Comparison of ENCODE assay signal across 8 cellular contexts in genomic region chr20:32789896-32790750, GRCh38. TPM values are rescaled to one million over a fixed set of nuclear protein-coding genes. Genes with fewer than 3 reads are reported as not detected.
DNase-seq lines count a peak whose midpoint lies in the region; ATAC-seq and TF ChIP-seq lines count a peak whose summit lies in the region.

No MANE protein-coding gene starts in this region.

- ATAC-seq in GM18502 (IDR thresholded peaks at IDR 0.05; ENCODE audit: poor library complexity, unreplicated experiment): peak; percentile 60
- peak; percentile 84 for ATAC-seq in activated T-helper 17 cell treated with anti-CD3 and anti-CD28 coated beads, Interleukin-2, amount 50 U/mL, for 72 hours (replicated peaks)
- ATAC-seq in omental fat pad (ENCODE audit: low FRiP score): peak; percentile 67

- no peaks in the 10 kb centered on the region for H3K27me3 ChIP-seq in testis

- H3K27ac ChIP-seq in RWPE1 (no peak overlapping the region), testis (no peak overlapping the region)

- H3K36me3 ChIP-seq in testis (ENCODE audit: low read depth, missing control alignments): no peaks in the 10 kb centered on the region

- no peaks in the 10 kb centered on the region for H3K27me3 Mint-ChIP-seq in activated T-helper 17 cell treated with anti-CD3 and anti-CD28 coated beads, Interleukin-2, amount 50 U/mL, for 72 hours

- peak; percentile 100 for TF ChIP-seq CTCF in RWPE1 (conservative IDR thresholded peaks at IDR 0.05; ENCODE audit: low read depth)
- TF ChIP-seq CTCF in foreskin fibroblast (IDR thresholded peaks at IDR 0.05; ENCODE audit: low read depth, low read length): peak; percentile 100
- peak in 2 of 3 donors; percentile 87 to 88 for TF ChIP-seq CTCF in omental fat pad (IDR thresholded peaks at IDR 0.05)
- peak; percentile 96 to 99 (median 97) for TF ChIP-seq CTCF in testis (IDR thresholded peaks at IDR 0.05)

- H3K4me1 Mint-ChIP-seq in activated T-helper 17 cell treated with anti-CD3 and anti-CD28 coated beads, Interleukin-2, amount 50 U/mL, for 72 hours: peaks cover 12% of the 10 kb centered on the region

- in situ Hi-C loops in ACHN (cut with HindIII; ENCODE audit: low pct_ligation_motif_present, low pct_unique_long_range_greater_than_20kb, low sequenced_read_pairs): loop anchor here (25.0 kb wide), 1 partner anchor 103 kb away; no protein-coding TSS in a partner anchor

- TF ChIP-seq POLR2A in testis (IDR thresholded peaks at IDR 0.05): no peak

- no peak overlapping the region for H3K27ac Mint-ChIP-seq in activated T-helper 17 cell treated with anti-CD3 and anti-CD28 coated beads, Interleukin-2, amount 50 U/mL, for 72 hours

- H3K36me3 Mint-ChIP-seq in activated T-helper 17 cell treated with anti-CD3 and anti-CD28 coated beads, Interleukin-2, amount 50 U/mL, for 72 hours (ENCODE audit: low read depth): no peaks in the 10 kb centered on the region

- no peak overlapping the region for H3K4me3 Mint-ChIP-seq in activated T-helper 17 cell treated with anti-CD3 and anti-CD28 coated beads, Interleukin-2, amount 50 U/mL, for 72 hours

- CTCF ChIA-PET in RWPE1 (lab: Yijun Ruan, JAX): interaction anchor here (0.5 to 1.9 kb wide), 67 partner anchors 9 to 838 kb away, joined by 3 to 24 read pairs (median 4); partner anchors contain the start of gene C20orf203

- H3K4me1 ChIP-seq in testis: peaks cover 4% of the 10 kb centered on the region

- 70 to 85% methylated on average over 6 of the region's 6 CpGs for WGBS in testis, 2 donors

- H3K9me3 Mint-ChIP-seq in activated T-helper 17 cell treated with anti-CD3 and anti-CD28 coated beads, Interleukin-2, amount 50 U/mL, for 72 hours: no peaks in the 10 kb centered on the region

- H3K9me3 ChIP-seq in testis: no peaks in the 10 kb centered on the region

- H3K4me3 ChIP-seq in foreskin fibroblast (ENCODE audit: low read depth in 1 of 2, low read length in 2 of 2): no peak overlapping the region
- no peak overlapping the region for H3K4me3 ChIP-seq in testis

- intact Hi-C loops in testis (cut with DNase I; ENCODE audit: low total_unique reads): no loop called here

- POLR2A ChIA-PET in RWPE1 (lab: Yijun Ruan, JAX; ENCODE audit: low non-redundant PET): no interaction called here

- DNase-seq in ACHN: peak; percentile 57
- DNase-seq in LHCN-M2 (ENCODE audit: low read depth): peak; percentile 63
- peak; percentile 97 for DNase-seq in RWPE1 (ENCODE audit: low spot score)
- DNase-seq in foreskin fibroblast: peak; percentile 66 to 89
- DNase-seq in omental fat pad (ENCODE audit: low spot score): peak; percentile 33
- peak; percentile 86 for DNase-seq in testis

RNA-seq across cellular contexts. Expression of gene DNMT3B, which starts 27.9 kb away (rescaled TPM):
- total RNA-seq in LHCN-M2 (2014; rRNA removed) (1.2 TPM in 2 replicates), omental fat pad (1 to 10 TPM in 1 of 4 donors, under 1 TPM in 3; 0.24 to 2.0 (median 0.44) TPM), testis (10 to 100 TPM; 20.6 to 22.0 TPM)
- polyA plus RNA-seq in LHCN-M2 (2012): 0.60 TPM
- total RNA-seq in activated T-helper 17 cell treated with anti-CD3 and anti-CD28 coated beads, Interleukin-2, amount 50 U/mL, for 72 hours: under 1 TPM; 0.16 to 0.99 TPM
- polyA plus RNA-seq in testis (ENCODE audit: insufficient read depth, low read depth, low replicate concordance): 8.1 TPM

RNA-seq across cellular contexts. Expression of gene MAPRE1, which starts 29.6 kb away (rescaled TPM):
- 152 and 158 TPM in 2 replicates for total RNA-seq in LHCN-M2 (2014; rRNA removed)
- polyA plus RNA-seq in LHCN-M2 (2012): 114 TPM
- total RNA-seq in activated T-helper 17 cell treated with anti-CD3 and anti-CD28 coated beads, Interleukin-2, amount 50 U/mL, for 72 hours: 100 to 1,000 TPM in 1 of 2 donors, 10 to 100 TPM in 1; 77.3 to 141 TPM
- total RNA-seq in omental fat pad: 100 to 1,000 TPM in 1 of 4 donors, 10 to 100 TPM in 3; 77.1 to 113 (median 89.5) TPM
- 100 to 1,000 TPM; 127 to 134 TPM for total RNA-seq in testis
- 114 TPM for polyA plus RNA-seq in testis (ENCODE audit: insufficient read depth, low read depth, low replicate concordance)

RNA-seq across cellular contexts. Expression of gene COMMD7, which starts 46.9 kb away (rescaled TPM):
- total RNA-seq in LHCN-M2 (2014; rRNA removed) (16.3 and 26.7 TPM in 2 replicates), omental fat pad (10 to 100 TPM; 19.3 to 20.6 (median 19.8) TPM), testis (10 to 100 TPM; 18.0 to 21.8 TPM)
- polyA plus RNA-seq in LHCN-M2 (2012): 53.4 TPM
- total RNA-seq in activated T-helper 17 cell treated with anti-CD3 and anti-CD28 coated beads, Interleukin-2, amount 50 U/mL, for 72 hours: 10 to 100 TPM; 18.5 to 29.9 TPM
- polyA plus RNA-seq in testis (ENCODE audit: insufficient read depth, low read depth, low replicate concordance): 26.0 TPM

Comparison
In these comparisons a context has a peak if more than half of its experiments do, and no peak if none do; other contexts are left out.
1. DNase-seq: peak in every context shown above with its lines; median percentile 97 in RWPE1; 86 in testis; 78 in foreskin fibroblast; 63 in LHCN-M2; 57 in ACHN; 33 in omental fat pad.